ENCODE assay signal across 19 cellular contexts in the genomic region with DNA sequence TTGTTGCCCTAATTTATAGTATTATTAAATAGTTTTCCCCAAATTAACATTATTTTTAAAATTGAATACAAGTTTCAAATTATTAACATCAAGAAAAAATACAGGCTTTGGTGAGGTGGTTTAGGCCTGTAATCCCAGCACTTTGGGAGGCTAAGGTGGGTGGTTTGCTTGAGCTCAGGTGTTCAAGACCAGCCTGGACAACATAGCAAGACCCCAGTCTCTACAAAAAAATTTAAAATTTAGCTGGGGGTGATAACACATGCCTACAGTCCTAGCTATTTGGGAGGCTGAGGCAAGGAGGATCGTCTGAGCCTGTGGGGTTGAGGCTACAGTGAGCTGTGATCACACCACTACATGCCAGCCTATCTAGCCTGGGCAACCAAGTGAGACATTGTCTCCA. TPM values are rescaled to one million over a fixed set of nuclear protein-coding genes. Genes with fewer than 3 reads are reported as not detected.
DNase-seq lines count a peak whose midpoint lies in the region; ATAC-seq, FAIRE-seq and TF ChIP-seq lines count a peak whose summit lies in the region.
"Had no signal": no experiment of that assay in that cellular context is flagged by ENCODE, and none has a peak within 500 bp of the region (broad histone marks: within the 10 kb centered on the region; RNA-seq: fewer than 3 reads in every experiment).

No MANE protein-coding gene starts in this region.

- no peak for TF ChIP-seq RAD21 in H1 (IDR thresholded peaks at IDR 0.05 in 1 of 2, conservative IDR thresholded peaks at IDR 0.05 in 1 of 2; ENCODE audit: low read depth in 2 of 2, low read length in 2 of 2)

- no peaks in the 10 kb centered on the region; a peak in 1 of 7 replicates for H3K27me3 ChIP-seq in H1 (replicated peaks in 1 of 4; ENCODE audit: control insufficient read depth in 3 of 4, extremely low read depth in 1 of 4, insufficient read depth in 3 of 4, low read length in 3 of 4)
- H3K27me3 ChIP-seq in BE2C = no peaks in the 10 kb centered on the region

- no peak overlapping the region for H3K23ac ChIP-seq in H1 (ENCODE audit: insufficient read length)

- H3K23me2 ChIP-seq in H1 (ENCODE audit: low read depth, low read length) = peaks cover 4% of the 10 kb centered on the region; the same call in 1 of the 2 replicates

- ATAC-seq in natural killer cell = peak in 2 of 3 donors; percentile 49 to 68
- no peak for ATAC-seq in natural killer cell treated with Interleukin-12 subunit alpha and Interleukin-12 subunit beta and Interleukin-15 and Interleukin-18, amount 100 ng/mL, for 72 hours
- ATAC-seq: CD8-positive, alpha-beta T cell; GM12878 had no signal

- H2BK15ac ChIP-seq in H1 (ENCODE audit: low read length) = no peak overlapping the region

- no peaks in the 10 kb centered on the region for H3K79me1 ChIP-seq in H1 (ENCODE audit: low read depth, low read length)

- intact Hi-C loops in natural killer cell (cut with micrococcal nuclease) = loop anchor here (5.0 kb wide), 1 partner anchor 117 kb away; no protein-coding TSS in a partner anchor

- H3K56ac ChIP-seq in H1 (replicated peaks; ENCODE audit: insufficient read length, low read depth, low read length) = no peak overlapping the region

- no peak overlapping the region for H4K8ac ChIP-seq in H1 (ENCODE audit: extremely low read depth, insufficient read depth, low read length)

- H3K4me3 ChIP-seq in H1 (ENCODE audit: extremely low read depth in 1 of 4, insufficient read depth in 2 of 4, low read depth in 3 of 4, low read length in 4 of 4) = no peak overlapping the region
- H3K4me3 ChIP-seq in BE2C (ENCODE audit: low read depth, low read length) = no peak overlapping the region
- H3K4me3 ChIP-seq: BLaER1 treated with 17β-estradiol and CSF1 and Interleukin-3, amounts not matched to agents 10 nM and 100 nM; GM12878 had no signal

- 91% methylated on average over 1 of the region's 1 CpG; no CpG with 5 or more reads in 1 of the 2 experiments for WGBS in H1 (ENCODE audit: extremely low coverage in 1 of 2, insufficient coverage in 1 of 2, insufficient read length in 1 of 2, insufficient replicate concordance in 2 of 2, low coverage in 1 of 2, low lambda C conversion rate in 2 of 2, missing lambda C conversion rate in 1 of 2), 2 experiments

- TF ChIP-seq EP300 in H1 (IDR thresholded peaks at IDR 0.05; ENCODE audit: borderline replicate concordance in 1 of 2, low read depth in 2 of 2, low read length in 2 of 2) = no peak

- FAIRE-seq in H1 (lab: Jason Lieb, UNC) (no peak), urothelium cell line (lab: Jason Lieb, UNC) (peak; percentile 52)
- FAIRE-seq: GM12878, H54 had no signal

- H3K36me3 ChIP-seq in H1 (ENCODE audit: control insufficient read depth in 2 of 4, insufficient read depth in 4 of 4, low read length in 3 of 4) (no peaks in the 10 kb centered on the region), BE2C (no peaks in the 10 kb centered on the region)
- H3K36me3 ChIP-seq: BLaER1 treated with 17β-estradiol and CSF1 and Interleukin-3, amounts not matched to agents 10 nM and 100 nM had no signal

- no peak for TF ChIP-seq POLR2A in H1 (IDR thresholded peaks at IDR 0.05; ENCODE audit: control extremely low read depth in 1 of 2, low read depth in 2 of 2, low read length in 2 of 2)

- peaks cover 0 to 3% of the 10 kb centered on the region in 2 experiments; a peak in 2 of 4 replicates for H3K79me2 ChIP-seq in H1 (ENCODE audit: control insufficient read depth in 1 of 2, insufficient read depth in 2 of 2, low read length in 2 of 2)

- CTCF ChIA-PET in H1 (lab: Charles Lee; ENCODE audit: partially characterized antibody) = no interaction called here

- no peak overlapping the region for H3K4ac ChIP-seq in H1 (replicated peaks; ENCODE audit: insufficient read length, low read depth, low read length)

- H3K4me1 Mint-ChIP-seq in natural killer cell (peaks cover 19 to 21% of the 10 kb centered on the region in 2 donors), endothelial cell (ENCODE audit: unreplicated experiment) (peaks cover 13% of the 10 kb centered on the region)
- peaks cover 10 to 16% of the 10 kb centered on the region in 2 donors for H3K4me1 Mint-ChIP-seq in natural killer cell treated with Interleukin-12 subunit alpha and Interleukin-12 subunit beta and Interleukin-15 and Interleukin-18, amount 100 ng/mL, for 72 hours (ENCODE audit: low read depth in 2 of 2)

- H3K27ac Mint-ChIP-seq in natural killer cell = peak overlapping the region; percentile 69 to 77
- H3K27ac Mint-ChIP-seq in natural killer cell treated with Interleukin-12 subunit alpha and Interleukin-12 subunit beta and Interleukin-15 and Interleukin-18, amount 100 ng/mL, for 72 hours = peak overlapping the region in 1 of 2 donors; percentile 54
- H3K27ac Mint-ChIP-seq in endothelial cell (ENCODE audit: unreplicated experiment) = no peak overlapping the region
- H3K27ac Mint-ChIP-seq: CD8-positive, alpha-beta T cell had no signal

- no peak overlapping the region for H2BK5ac ChIP-seq in H1 (ENCODE audit: low read depth, low read length)

- H3K4me3 Mint-ChIP-seq in natural killer cell (peak overlapping the region; percentile 25), endothelial cell (ENCODE audit: unreplicated experiment) (no peak overlapping the region)
- no peak overlapping the region for H3K4me3 Mint-ChIP-seq in natural killer cell treated with Interleukin-12 subunit alpha and Interleukin-12 subunit beta and Interleukin-15 and Interleukin-18, amount 100 ng/mL, for 72 hours
- H3K4me3 Mint-ChIP-seq: CD8-positive, alpha-beta T cell had no signal

- no peaks in the 10 kb centered on the region for H4K20me1 ChIP-seq in H1 (replicated peaks in 1 of 2; ENCODE audit: control insufficient read depth in 1 of 2, insufficient read depth in 2 of 2, low read length in 2 of 2)
- H4K20me1 ChIP-seq: BLaER1 treated with 17β-estradiol and CSF1 and Interleukin-3, amounts not matched to agents 10 nM and 100 nM had no signal

- H3K27me3 Mint-ChIP-seq in natural killer cell (ENCODE audit: low read depth in 2 of 2) (no peaks in the 10 kb centered on the region), endothelial cell (ENCODE audit: unreplicated experiment) (peaks cover 5% of the 10 kb centered on the region)
- peaks cover 0 to 6% of the 10 kb centered on the region in 2 donors for H3K27me3 Mint-ChIP-seq in natural killer cell treated with Interleukin-12 subunit alpha and Interleukin-12 subunit beta and Interleukin-15 and Interleukin-18, amount 100 ng/mL, for 72 hours

- H3K4me1 ChIP-seq in H1 (replicated peaks in 1 of 4; ENCODE audit: control insufficient read depth in 3 of 4, insufficient read depth in 4 of 4, low read length in 3 of 4) = peaks cover 0 to 5% (median 2%) of the 10 kb centered on the region in 4 experiments; a peak in 2 of 7 replicates
- no peaks in the 10 kb centered on the region for H3K4me1 ChIP-seq in BE2C

- 0 out of 2 replicates have a peak overlapping the region, but pooled peaks have one; percentile 50 for H2BK12ac ChIP-seq in H1 (ENCODE audit: low read depth, low read length)

- H2AFZ ChIP-seq in H1 (ENCODE audit: low read length) = no peak overlapping the region

- H2BK120ac ChIP-seq in H1 (replicated peaks; ENCODE audit: low read depth, low read length) = no peak overlapping the region

- H3K18ac ChIP-seq in H1 (ENCODE audit: extremely low read depth, low read length) = no peak overlapping the region

- no peaks in the 10 kb centered on the region for H3K36me3 Mint-ChIP-seq in natural killer cell
- no peaks in the 10 kb centered on the region for H3K36me3 Mint-ChIP-seq in natural killer cell treated with Interleukin-12 subunit alpha and Interleukin-12 subunit beta and Interleukin-15 and Interleukin-18, amount 100 ng/mL, for 72 hours
- no peaks in the 10 kb centered on the region for H3K36me3 Mint-ChIP-seq in endothelial cell (ENCODE audit: low read depth, unreplicated experiment)

- H3K9me3 Mint-ChIP-seq in natural killer cell (no peaks in the 10 kb centered on the region), endothelial cell (ENCODE audit: unreplicated experiment) (no peaks in the 10 kb centered on the region)
- H3K9me3 Mint-ChIP-seq in natural killer cell treated with Interleukin-12 subunit alpha and Interleukin-12 subunit beta and Interleukin-15 and Interleukin-18, amount 100 ng/mL, for 72 hours = no peaks in the 10 kb centered on the region
- H3K9me3 Mint-ChIP-seq: CD8-positive, alpha-beta T cell had no signal

- H3K14ac ChIP-seq in H1 (ENCODE audit: insufficient read length) = no peak overlapping the region

- no peak overlapping the region for H3K4me2 ChIP-seq in H1 (ENCODE audit: insufficient read depth in 1 of 2, low read depth in 2 of 2, low read length in 2 of 2)
- H3K4me2 ChIP-seq: BLaER1 treated with 17β-estradiol and CSF1 and Interleukin-3, amounts not matched to agents 10 nM and 100 nM; KMS-11 had no signal

- H3K27ac ChIP-seq in H1 (ENCODE audit: low read depth, low read length) = no peak overlapping the region
- H3K27ac ChIP-seq: BLaER1 treated with 17β-estradiol and CSF1 and Interleukin-3, amounts not matched to agents 10 nM and 100 nM; HL-60; KMS-11 had no signal

- H2BK20ac ChIP-seq in H1 (ENCODE audit: low read length) = no peak overlapping the region

- POLR2A ChIA-PET in H1 (lab: Charles Lee; ENCODE audit: partially characterized antibody) = no interaction called here

- no peaks in the 10 kb centered on the region for H3K9me3 ChIP-seq in H1 (ENCODE audit: insufficient read depth in 2 of 2, low read depth in 1 of 2, low read length in 1 of 2)
- no peaks in the 10 kb centered on the region for H3K9me3 ChIP-seq in BE2C
- H3K9me3 ChIP-seq: BLaER1 treated with 17β-estradiol and CSF1 and Interleukin-3, amounts not matched to agents 10 nM and 100 nM had no signal

- H2AK5ac ChIP-seq in H1 (ENCODE audit: low read depth, low read length) = no peak overlapping the region

- DNase-seq in natural killer cell (no peak), H1 (ENCODE audit: low read depth in 1 of 2, low spot score in 2 of 2) (no peak), urothelium cell line (ENCODE audit: low spot score) (no peak), BE2C (no peak), endothelial cell (ENCODE audit: low spot score) (no peak)
- no peak for DNase-seq in natural killer cell treated with Interleukin-12 subunit alpha and Interleukin-12 subunit beta and Interleukin-15 and Interleukin-18, amount 100 ng/mL, for 72 hours (ENCODE audit: low spot score)
- DNase-seq: 8988T; Calu3; CD8-positive, alpha-beta T cell; DMS79 treated with DMSO at 0.1 percent for 48 hours; HCEC 1CT had no signal

- H4K91ac ChIP-seq in H1 (replicated peaks; ENCODE audit: insufficient read length, low read length) = no peak overlapping the region

- no peak overlapping the region for H4K5ac ChIP-seq in H1 (ENCODE audit: insufficient read length, low read depth, low read length)

- TF ChIP-seq CTCF in natural killer cell (IDR thresholded peaks at IDR 0.05) = no peak
- TF ChIP-seq CTCF in H1 (IDR thresholded peaks at IDR 0.05; ENCODE audit: control extremely low read depth in 1 of 3, insufficient read depth in 1 of 3, low read depth in 1 of 3, low read length in 3 of 3) = no peak
- no peak for TF ChIP-seq CTCF in BE2C (IDR thresholded peaks at IDR 0.05; ENCODE audit: low read depth, low read length)
- TF ChIP-seq CTCF in endothelial cell (IDR thresholded peaks at IDR 0.05; ENCODE audit: unreplicated experiment) = no peak

- no peak overlapping the region for H3K9ac ChIP-seq in H1 (replicated peaks in 1 of 4; ENCODE audit: extremely low read depth in 1 of 4, low read depth in 3 of 4, low read length in 3 of 4)
- H3K9ac ChIP-seq: BLaER1 treated with 17β-estradiol and CSF1 and Interleukin-3, amounts not matched to agents 10 nM and 100 nM; KMS-11 had no signal

RNA-seq across cellular contexts. Expression of gene DNAL1, which starts 4.0 kb away (rescaled TPM):
- total RNA-seq in natural killer cell = 10 to 100 TPM in 2 of 3 donors, 1 to 10 TPM in 1; 6.7 to 10.3 (median 10.1) TPM
- 1 to 10 TPM; 7.6 to 9.4 TPM for total RNA-seq in natural killer cell treated with Interleukin-12 subunit alpha and Interleukin-12 subunit beta and Interleukin-15 and Interleukin-18, amount 100 ng/mL, for 72 hours
- total RNA-seq in H1 (2021; fragmentation: NEBNext Ultra II Directional; extraction: Animal tissue kit (Norgen Biotek cat#: 25700)) = 16.8 and 17.2 TPM in 2 replicates
- polyA plus RNA-seq in H1 (2011; rRNA removed) = 2.0 and 2.8 TPM in 2 replicates
- polyA plus RNA-seq in H1 (2011; cell fraction: cytosol; rRNA removed) = 3.8 TPM
- polyA plus RNA-seq in H1 (2011; cell fraction: nucleus; rRNA removed) = 1.4 TPM
- polyA plus RNA-seq in H1 (2012, experiment 1 of 2) = 3.5 to 10.6 TPM (median 6.4 TPM) in 4 replicates
- 4.5 TPM for polyA plus RNA-seq in H1 (2012, experiment 2 of 2)
- polyA plus RNA-seq in H1 (2013, experiment 1 of 2) = 9.5 TPM
- 11.5 TPM for polyA plus RNA-seq in H1 (2013, experiment 2 of 2)
- polyA minus RNA-seq in H1 (2011; rRNA and poly(A)+ RNA removed) = 2.8 and 3.8 TPM in 2 replicates
- polyA minus RNA-seq in H1 (2011; cell fraction: cytosol; rRNA and poly(A)+ RNA removed) = 2.7 TPM
- 3.6 TPM for polyA minus RNA-seq in H1 (2011; cell fraction: nucleus; rRNA and poly(A)+ RNA removed)
- polyA plus RNA-seq in BE2C (2012; ENCODE audit: insufficient read depth, insufficient read length, low read depth) = 3.4 TPM
- 13.1 TPM for total RNA-seq in endothelial cell (ENCODE audit: unreplicated experiment)

RNA-seq across cellular contexts. Expression of gene ACOT6, which starts 28.5 kb away (rescaled TPM):
- total RNA-seq in natural killer cell = not detected
- total RNA-seq in natural killer cell treated with Interleukin-12 subunit alpha and Interleukin-12 subunit beta and Interleukin-15 and Interleukin-18, amount 100 ng/mL, for 72 hours = not detected
- total RNA-seq in H1 (2021; fragmentation: NEBNext Ultra II Directional; extraction: Animal tissue kit (Norgen Biotek cat#: 25700)) = not detected in 2 replicates
- polyA plus RNA-seq in H1 (2011; rRNA removed) = not detected in 2 replicates
- 0.19 TPM for polyA plus RNA-seq in H1 (2011; cell fraction: cytosol; rRNA removed)
- not detected for polyA plus RNA-seq in H1 (2011; cell fraction: nucleus; rRNA removed)
- 0.13 TPM in 1 of 4 replicates, not detected in the others for polyA plus RNA-seq in H1 (2012, experiment 1 of 2)
- polyA plus RNA-seq in H1 (2012, experiment 2 of 2) = not detected
- 0.08 TPM for polyA plus RNA-seq in H1 (2013, experiment 1 of 2)
- polyA plus RNA-seq in H1 (2013, experiment 2 of 2) = 0.13 TPM
- polyA minus RNA-seq in H1 (2011; rRNA and poly(A)+ RNA removed) = not detected in 2 replicates
- not detected for polyA minus RNA-seq in H1 (2011; cell fraction: cytosol; rRNA and poly(A)+ RNA removed)
- polyA minus RNA-seq in H1 (2011; cell fraction: nucleus; rRNA and poly(A)+ RNA removed) = 1.9 TPM
- not detected for polyA plus RNA-seq in BE2C (2012; ENCODE audit: insufficient read depth, insufficient read length, low read depth)
- total RNA-seq in endothelial cell (ENCODE audit: unreplicated experiment) = not detected
- total RNA-seq: A673; Calu3; CD8-positive, alpha-beta T cell; GM12878; HT1080 had no signal
- polyA plus RNA-seq: AG04450, GM12878 had no signal

RNA-seq across cellular contexts. Expression of gene ACOT4, which starts 49.1 kb away (rescaled TPM):
- total RNA-seq in natural killer cell (1 to 10 TPM; 2.3 to 3.0 (median 2.6) TPM), endothelial cell (ENCODE audit: unreplicated experiment) (0.44 TPM)
- total RNA-seq in natural killer cell treated with Interleukin-12 subunit alpha and Interleukin-12 subunit beta and Interleukin-15 and Interleukin-18, amount 100 ng/mL, for 72 hours = 1 to 10 TPM in 1 of 2 donors, under 1 TPM in 1; 0.84 to 8.9 TPM
- total RNA-seq in H1 (2021; fragmentation: NEBNext Ultra II Directional; extraction: Animal tissue kit (Norgen Biotek cat#: 25700)) = 0.48 and 0.80 TPM in 2 replicates
- 1.1 and 1.2 TPM in 2 replicates for polyA plus RNA-seq in H1 (2011; rRNA removed)
- 0.57 TPM for polyA plus RNA-seq in H1 (2011; cell fraction: cytosol; rRNA removed)
- 1.2 TPM for polyA plus RNA-seq in H1 (2011; cell fraction: nucleus; rRNA removed)
- 0.72 to 0.94 TPM (median 0.90 TPM) in 4 replicates for polyA plus RNA-seq in H1 (2012, experiment 1 of 2)
- 0.85 TPM for polyA plus RNA-seq in H1 (2012, experiment 2 of 2)
- 0.57 TPM for polyA plus RNA-seq in H1 (2013, experiment 1 of 2)
- polyA plus RNA-seq in H1 (2013, experiment 2 of 2) = 0.66 TPM
- 0.41 and 0.59 TPM in 2 replicates for polyA minus RNA-seq in H1 (2011; rRNA and poly(A)+ RNA removed)
- polyA minus RNA-seq in H1 (2011; cell fraction: cytosol; rRNA and poly(A)+ RNA removed) = 1.4 TPM
- 0.80 TPM for polyA minus RNA-seq in H1 (2011; cell fraction: nucleus; rRNA and poly(A)+ RNA removed)
- polyA plus RNA-seq in BE2C (2012; ENCODE audit: insufficient read depth, insufficient read length, low read depth) = 0.37 TPM
- total RNA-seq: HT1080 had no signal

Comparison
In these comparisons a context has a peak if more than half of its experiments do, and no peak if none do; other contexts are left out.
1. ATAC-seq: peak in natural killer cell (2 of 3); none in natural killer cell treated with Interleukin-12 subunit alpha and Interleukin-12 subunit beta and Interleukin-15 and Interleukin-18, amount 100 ng/mL, for 72 hours (0 of 2).